ENCODE assay signal across 9 cellular contexts in the genomic region with DNA sequence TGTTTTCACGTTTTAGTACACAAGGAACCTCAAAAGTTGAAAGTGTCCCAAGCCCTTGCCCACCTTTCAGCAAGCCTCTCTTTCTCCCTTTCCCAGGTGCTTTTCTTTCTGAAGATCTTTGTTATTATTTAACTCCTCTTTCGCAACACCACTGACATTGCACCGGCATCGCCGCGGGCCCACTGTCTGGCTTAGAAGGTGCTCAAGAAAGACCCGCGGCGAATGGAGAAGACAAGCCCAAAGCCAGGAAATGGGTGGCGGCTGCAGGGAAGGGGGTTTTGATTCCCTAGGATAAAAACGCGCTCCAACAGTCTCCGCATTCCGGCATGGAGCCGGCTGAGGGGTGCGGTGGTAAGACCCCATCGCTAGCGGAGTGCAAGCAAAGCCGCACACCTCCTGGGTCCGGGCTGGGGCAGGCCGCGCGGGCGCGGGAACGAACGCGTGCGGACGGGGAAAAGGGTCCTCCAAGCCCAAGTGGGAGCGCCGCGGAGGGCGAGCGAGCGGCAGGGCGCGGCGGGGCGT. TPM values are rescaled to one million over a fixed set of nuclear protein-coding genes. Genes with fewer than 3 reads are reported as not detected.
A peak's percentile ranks its signal among the peaks of the same experiment; 100 is the strongest.
DNase-seq lines count a peak whose midpoint lies in the region; ATAC-seq and TF ChIP-seq lines count a peak whose summit lies in the region.
"Had no signal": no experiment of that assay in that cellular context is flagged by ENCODE, and none has a peak within 500 bp of the region (broad histone marks: within the 10 kb centered on the region; RNA-seq: fewer than 3 reads in every experiment).

No MANE protein-coding gene starts in this region.

- no peaks in the 10 kb centered on the region for H3K36me3 ChIP-seq in CD8-positive, alpha-beta T cell (ENCODE audit: insufficient read depth, low read length)
- no peaks in the 10 kb centered on the region for H3K36me3 ChIP-seq in osteoblast (ENCODE audit: insufficient read depth, low read length)

- peaks cover 28% of the 10 kb centered on the region for H3K27me3 Mint-ChIP-seq in CD8-positive, alpha-beta T cell (ENCODE audit: low read depth)

- peak; percentile 27 for ATAC-seq in CD8-positive, alpha-beta T cell
- ATAC-seq in HG03378 (IDR thresholded peaks at IDR 0.05; ENCODE audit: unreplicated experiment): no peak
- ATAC-seq in HG02588 (IDR thresholded peaks at IDR 0.05; ENCODE audit: unreplicated experiment): no peak

- H3K4me1 ChIP-seq in CD8-positive, alpha-beta T cell (ENCODE audit: insufficient read depth, low read length): peaks cover 8% of the 10 kb centered on the region
- peaks cover 11% of the 10 kb centered on the region for H3K4me1 ChIP-seq in osteoblast (ENCODE audit: insufficient read depth, low read length)

- H3K79me2 ChIP-seq in osteoblast (ENCODE audit: insufficient read depth, low read length): no peaks in the 10 kb centered on the region

- POLR2A ChIA-PET in CD8-positive, alpha-beta T cell (lab: Charles Lee): no interaction called here

- no peaks in the 10 kb centered on the region for H4K20me1 ChIP-seq in osteoblast (ENCODE audit: insufficient read depth, low read length)

- no peak for DNase-seq in CD8-positive, alpha-beta T cell
- DNase-seq in RPMI7951 (ENCODE audit: low read depth): peak; percentile 17
- DNase-seq in epithelial cell of esophagus (ENCODE audit: low read depth): peak; percentile 64
- no peak for DNase-seq in osteoblast (ENCODE audit: insufficient read length, low spot score, missing footprints)
- no peak for DNase-seq in DMS114 treated with DMSO at 0.1 percent for 48 hours (lab: John Stamatoyannopoulos, UW; ENCODE audit: unreplicated experiment)
- DNase-seq in T-helper 9 cell: no peak
- DNase-seq: activated effector memory CD4-positive, alpha-beta T cell treated with Interleukin-2 at 50 U/mL for 16 hours had no signal

- TF ChIP-seq CTCF in CD8-positive, alpha-beta T cell (IDR thresholded peaks at IDR 0.05): no peak
- TF ChIP-seq CTCF in epithelial cell of esophagus (IDR thresholded peaks at IDR 0.05; ENCODE audit: insufficient read depth, low read depth, low read length, missing control alignments) (no peak), osteoblast (IDR thresholded peaks at IDR 0.05; ENCODE audit: extremely low read depth, low read depth, low read length) (no peak)

- H3K36me3 Mint-ChIP-seq in CD8-positive, alpha-beta T cell: peaks cover 4% of the 10 kb centered on the region

- H3K27me3 ChIP-seq in CD8-positive, alpha-beta T cell (ENCODE audit: insufficient read depth, low read length): no peaks in the 10 kb centered on the region
- H3K27me3 ChIP-seq in osteoblast (ENCODE audit: insufficient read depth, low read length): peaks cover 10% of the 10 kb centered on the region

- H3K27ac ChIP-seq in CD8-positive, alpha-beta T cell (ENCODE audit: low read depth, low read length): no peak overlapping the region
- H3K27ac ChIP-seq in osteoblast (ENCODE audit: low read depth, low read length): no peak overlapping the region

- no peaks in the 10 kb centered on the region for H3K9me3 ChIP-seq in CD8-positive, alpha-beta T cell (ENCODE audit: low read length)
- H3K9me3 ChIP-seq in osteoblast (ENCODE audit: low read depth, low read length): peaks cover 5% of the 10 kb centered on the region

- peaks cover 10% of the 10 kb centered on the region for H3K4me1 Mint-ChIP-seq in CD8-positive, alpha-beta T cell (ENCODE audit: low read depth)

- CTCF ChIA-PET in CD8-positive, alpha-beta T cell (lab: Charles Lee): interaction anchor here (3.5 kb wide), 1 partner anchor 130 kb away, joined by 35 read pairs; a partner anchor contains a TSS

- H3K4me3 ChIP-seq in CD8-positive, alpha-beta T cell (ENCODE audit: low read depth, low read length): peak overlapping the region; percentile 29
- H3K4me3 ChIP-seq in epithelial cell of esophagus (ENCODE audit: low read length) (peak overlapping the region; percentile 45), osteoblast (ENCODE audit: insufficient read depth, low read length) (peak overlapping the region; percentile 74)

- peak overlapping the region; percentile 73 for H3K4me3 Mint-ChIP-seq in CD8-positive, alpha-beta T cell

- H3K27ac Mint-ChIP-seq in CD8-positive, alpha-beta T cell: no peak overlapping the region

- peak overlapping the region; percentile 94 for H3K4me2 ChIP-seq in osteoblast (ENCODE audit: insufficient read depth, low read length)

- peaks cover 17% of the 10 kb centered on the region for H3K9me3 Mint-ChIP-seq in CD8-positive, alpha-beta T cell

- H2AFZ ChIP-seq in osteoblast (ENCODE audit: low read length): peak overlapping the region; percentile 79

- intact Hi-C loops in CD8-positive, alpha-beta T cell (cut with DNase I, micrococcal nuclease): no loop called here

RNA-seq across cellular contexts. Expression of a gene that starts 0.4 kb away (rescaled TPM):
- total RNA-seq in CD8-positive, alpha-beta T cell: under 1 TPM; 0.11 to 0.19 TPM
- 14.3 and 14.8 TPM in 2 replicates for total RNA-seq in RPMI7951 (2014; rRNA removed; shearing (Covaris generic))
- 1.1 and 1.5 TPM in 2 replicates for total RNA-seq in osteoblast

Comparison
In these comparisons a context has a peak if more than half of its experiments do, and no peak if none do; other contexts are left out.
1. DNase-seq: peak in RPMI7951 (single experiment) and epithelial cell of esophagus (single experiment); none in CD8-positive, alpha-beta T cell (0 of 7), osteoblast (single experiment), DMS114 treated with DMSO at 0.1 percent for 48 hours (single experiment) and T-helper 9 cell (single experiment).
2. Peak in every context shown above with its lines, with median percentiles within 50 percentile points of each other: H3K4me3 ChIP-seq.